ENCODE assay signal across 8 cellular contexts in genomic region chr19:18340237-18340989, GRCh38. TPM values are rescaled to one million over a fixed set of nuclear protein-coding genes. Genes with fewer than 3 reads are reported as not detected.
A peak's percentile ranks its signal among the peaks of the same experiment; 100 is the strongest.
DNase-seq lines count a peak whose midpoint lies in the region; ATAC-seq and TF ChIP-seq lines count a peak whose summit lies in the region.

Gene PGPEP1, plus strand, starts transcription at chr19:18340598. Its CDS starts 84 bp downstream, at chr19:18340682.

- no peak for TF ChIP-seq CTCF in suprapubic skin (IDR thresholded peaks at IDR 0.05)

- DNase-seq in SJSA1 (ENCODE audit: low read depth in 1 of 2, low spot score in 2 of 2) (peak; percentile 22 to 59), germinal center (ENCODE audit: low spot score) (peak; percentile 86), neuronal stem cell (ENCODE audit: low spot score) (peak; percentile 56), suprapubic skin (ENCODE audit: low spot score in 2 of 2) (peak in 1 of 2 donors; percentile 83)
- peak; percentile 13 to 54 (median 32) for DNase-seq in activated naive CD4-positive, alpha-beta T cell (lab: John Stamatoyannopoulos, UW)

- H3K27me3 ChIP-seq in SJSA1 (replicated peaks): no peaks in the 10 kb centered on the region
- peaks cover 0 to 4% (median 0%) of the 10 kb centered on the region in 3 experiments for H3K27me3 ChIP-seq in neuronal stem cell (ENCODE audit: control insufficient read depth in 3 of 3, insufficient read depth in 3 of 3, low read depth in 1 of 3, low read length in 3 of 3)
- H3K27me3 ChIP-seq in suprapubic skin: no peaks in the 10 kb centered on the region

- H3K27ac ChIP-seq in SJSA1 (no peak within 1 kb of the TSS), neuronal stem cell (replicated peaks; ENCODE audit: low read length) (no peak within 1 kb of the TSS), suprapubic skin (peak within 1 kb of the TSS; percentile 64)

- no peak within 1 kb of the TSS for H2BK12ac ChIP-seq in neuronal stem cell (ENCODE audit: low read length)

- H3K4me2 ChIP-seq in neuronal stem cell (ENCODE audit: insufficient read depth, low read length, poor library complexity, severe bottlenecking): peak within 1 kb of the TSS; percentile 98

- no CpG with 5 or more reads among the region's 68 CpGs for WGBS in neuronal stem cell (ENCODE audit: extremely low coverage in 2 of 2, insufficient read length in 2 of 2, insufficient replicate concordance in 1 of 2), 2 donors
- WGBS in suprapubic skin: 4% methylated on average over 28 of the region's 68 CpGs

- H2AK5ac ChIP-seq in neuronal stem cell (ENCODE audit: low read depth, low read length): peak within 1 kb of the TSS; percentile 63

- H2AFZ ChIP-seq in neuronal stem cell (ENCODE audit: low read length): peak within 1 kb of the TSS; percentile 87

- H3K9me3 ChIP-seq in SJSA1 (replicated peaks): no peaks in the 10 kb centered on the region
- H3K9me3 ChIP-seq in neuronal stem cell (replicated peaks in 1 of 2; ENCODE audit: control insufficient read depth in 2 of 2, insufficient read depth in 1 of 2, low read depth in 1 of 2, low read length in 2 of 2): no peaks in the 10 kb centered on the region
- no peaks in the 10 kb centered on the region for H3K9me3 ChIP-seq in suprapubic skin

- H2BK5ac ChIP-seq in neuronal stem cell (ENCODE audit: low read length): no peak within 1 kb of the TSS

- H3K36me3 ChIP-seq in SJSA1 (no peaks in the 10 kb centered on the region), neuronal stem cell (replicated peaks in 1 of 2; ENCODE audit: control insufficient read depth in 2 of 2, insufficient read depth in 2 of 2, low read length in 2 of 2) (no peaks in the 10 kb centered on the region), suprapubic skin (no peaks in the 10 kb centered on the region)

- H3K18ac ChIP-seq in neuronal stem cell (ENCODE audit: low read length): peak within 1 kb of the TSS; percentile 91

- H2BK120ac ChIP-seq in neuronal stem cell (ENCODE audit: low read depth, low read length): no peak within 1 kb of the TSS

- H3K23ac ChIP-seq in neuronal stem cell (ENCODE audit: low read depth, low read length, poor library complexity): peak within 1 kb of the TSS; percentile 90

- ATAC-seq in HG03342 (IDR thresholded peaks at IDR 0.05; ENCODE audit: unreplicated experiment): peak; percentile 56
- no peak for ATAC-seq in HG03439 (IDR thresholded peaks at IDR 0.05; ENCODE audit: unreplicated experiment)

- no peak within 1 kb of the TSS for H2BK15ac ChIP-seq in neuronal stem cell (ENCODE audit: low read length)

- no peak within 1 kb of the TSS for H4K91ac ChIP-seq in neuronal stem cell (ENCODE audit: low read depth, low read length, poor library complexity)

- peak within 1 kb of the TSS; percentile 88 for H3K9ac ChIP-seq in neuronal stem cell (ENCODE audit: low read depth, low read length, poor library complexity)

- peaks cover 19% of the 10 kb centered on the region for H3K4me1 ChIP-seq in SJSA1 (replicated peaks)
- peaks cover 7 to 23% of the 10 kb centered on the region in 2 donors for H3K4me1 ChIP-seq in neuronal stem cell (ENCODE audit: control insufficient read depth in 2 of 2, insufficient read depth in 1 of 2, low read depth in 1 of 2, low read length in 2 of 2)
- H3K4me1 ChIP-seq in suprapubic skin: peaks cover 18% of the 10 kb centered on the region

- peak within 1 kb of the TSS; percentile 29 for H3K4ac ChIP-seq in neuronal stem cell (ENCODE audit: low read length)

- TF ChIP-seq POLR2A in GM15510 (IDR thresholded peaks at IDR 0.05; ENCODE audit: borderline replicate concordance, extremely low read depth, insufficient read length) (peak; percentile 83), suprapubic skin (IDR thresholded peaks at IDR 0.05) (no peak)

- no peak within 1 kb of the TSS for H4K8ac ChIP-seq in neuronal stem cell (ENCODE audit: low read depth, low read length)

- no peak within 1 kb of the TSS for H3K14ac ChIP-seq in neuronal stem cell (ENCODE audit: low read length)

- H3K4me3 ChIP-seq in SJSA1: peak within 1 kb of the TSS; percentile 72
- peak within 1 kb of the TSS; percentile 84 to 90 for H3K4me3 ChIP-seq in neuronal stem cell (ENCODE audit: low read length in 2 of 2)
- H3K4me3 ChIP-seq in suprapubic skin: peak within 1 kb of the TSS; percentile 83

- no peaks in the 10 kb centered on the region for H3K79me1 ChIP-seq in neuronal stem cell (ENCODE audit: low read depth, low read length)

- TF ChIP-seq EP300 in suprapubic skin (IDR thresholded peaks at IDR 0.05): no peak

RNA-seq across cellular contexts. Expression of gene PGPEP1, which starts in this region (rescaled TPM):
- 5.7 and 9.0 TPM in 2 replicates for total RNA-seq in SJSA1 (2014; rRNA removed; shearing (Covaris generic))
- 10.5 TPM for polyA plus RNA-seq in neuronal stem cell (2013, experiment 1 of 2)
- polyA plus RNA-seq in neuronal stem cell (2013, experiment 2 of 2): 10.8 TPM
- 1 to 10 TPM; 4.6 to 8.0 (median 7.6) TPM for total RNA-seq in suprapubic skin
